16 cellular contexts compared by ENCODE assay signal in the genomic region with DNA sequence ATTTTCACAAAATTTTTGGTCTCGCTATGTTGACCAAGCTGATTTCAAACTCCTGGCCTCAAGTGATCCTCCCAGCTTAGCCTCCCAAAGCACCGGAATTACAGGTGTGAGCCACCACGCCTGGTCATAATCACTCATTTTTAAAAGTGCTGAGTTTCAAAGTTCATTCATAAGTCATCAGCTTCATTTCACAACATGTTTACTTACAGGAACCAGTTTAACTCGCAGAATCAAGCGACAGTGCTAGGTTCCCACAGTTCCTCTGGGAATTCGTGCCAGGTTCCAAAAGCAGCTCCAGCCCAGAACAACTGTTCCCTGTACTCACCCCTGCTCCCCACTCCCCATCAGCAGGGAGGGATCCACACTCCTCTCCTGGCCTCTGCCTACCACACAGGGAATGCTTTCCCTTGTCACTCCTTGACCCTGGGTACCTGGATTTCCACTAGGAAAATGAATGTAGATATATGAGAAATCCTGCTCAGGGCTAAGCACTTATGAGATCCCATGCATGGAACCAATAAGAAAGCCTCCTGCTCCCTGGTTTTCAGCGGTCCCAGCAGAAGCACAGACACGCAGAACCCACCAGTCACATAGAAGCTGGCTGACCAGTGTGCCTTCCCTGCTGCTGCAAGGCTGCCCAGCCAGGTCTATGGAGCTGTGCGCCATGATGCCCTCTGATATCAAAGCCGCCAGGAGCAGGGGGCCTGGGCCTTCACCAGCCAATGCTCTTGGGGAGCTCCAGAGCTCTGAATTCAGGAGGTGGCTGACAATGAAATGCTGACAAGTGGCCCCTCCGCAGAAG.
DNase-seq lines count a peak whose midpoint lies in the region; ATAC-seq and TF ChIP-seq lines count a peak whose summit lies in the region.
"Had no signal": no experiment of that assay in that cellular context is flagged by ENCODE, and none has a peak within 500 bp of the region (broad histone marks: within the 10 kb centered on the region; RNA-seq: fewer than 3 reads in every experiment).

No MANE protein-coding gene starts in this region.

- CTCF ChIA-PET in PC-3 (lab: Charles Lee) = no interaction called here
- CTCF ChIA-PET in naive thymus-derived CD4-positive, alpha-beta T cell (lab: Charles Lee) = interaction anchor here (0.6 kb wide), 1 partner anchor 52 kb away, joined by 3 read pairs; no protein-coding TSS in a partner anchor

- H3K9me3 Mint-ChIP-seq in naive thymus-derived CD4-positive, alpha-beta T cell = no peaks in the 10 kb centered on the region
- H3K9me3 Mint-ChIP-seq in stimulated activated naive B cell treated with anti-CD40 and anti-IgM and Interleukin-4, amounts not matched to agents 10 μg/mL and 1 μg/mL and 100 μg/mL, for 72 hours = no peaks in the 10 kb centered on the region
- H3K9me3 Mint-ChIP-seq: activated naive CD8-positive, alpha-beta T cell treated with anti-CD3 and anti-CD28 coated beads, Interleukin-2, amount 10 ng/mL, durations not matched to agents 7 days and 5 days; CD8-positive, alpha-beta T cell; stimulated activated naive CD8-positive, alpha-beta T cell treated with anti-CD3 and anti-CD28 coated beads, Interleukin-15, Interleukin-2, amounts not matched to agents 100 ng/mL and 50 ng/mL, for 24 hours had no signal

- H3K9ac ChIP-seq in PC-3 (ENCODE audit: low read length) = peak overlapping the region; percentile 73
- H3K9ac ChIP-seq: SK-N-SH had no signal

- no TSS peak for BruUV-seq in PC-3 (replicated peaks; lab: Mats Ljungman, UMichigan)

- H3K27me3 Mint-ChIP-seq in naive thymus-derived CD4-positive, alpha-beta T cell = peaks cover 0 to 21% (median 4%) of the 10 kb centered on the region in 5 donors
- peaks cover 12 to 17% of the 10 kb centered on the region in 2 donors for H3K27me3 Mint-ChIP-seq in stimulated activated naive B cell treated with anti-CD40 and anti-IgM and Interleukin-4, amounts not matched to agents 10 μg/mL and 1 μg/mL and 100 μg/mL, for 72 hours
- H3K27me3 Mint-ChIP-seq: stimulated activated naive CD8-positive, alpha-beta T cell treated with anti-CD3 and anti-CD28 coated beads, Interleukin-15, Interleukin-2, amounts not matched to agents 100 ng/mL and 50 ng/mL, for 24 hours had no signal

- H3K27me3 ChIP-seq in PC-3 (ENCODE audit: low read length) = no peaks in the 10 kb centered on the region
- no peaks in the 10 kb centered on the region for H3K27me3 ChIP-seq in right lobe of liver
- H3K27me3 ChIP-seq in suprapubic skin = no peaks in the 10 kb centered on the region
- H3K27me3 ChIP-seq in naive thymus-derived CD4-positive, alpha-beta T cell (ENCODE audit: control insufficient read depth in 2 of 2, insufficient read depth in 2 of 2, low read length in 2 of 2) = no peaks in the 10 kb centered on the region
- H3K27me3 ChIP-seq in right cardiac atrium (ENCODE audit: control insufficient read depth, insufficient read depth) = no peaks in the 10 kb centered on the region

- H3K27ac Mint-ChIP-seq in naive thymus-derived CD4-positive, alpha-beta T cell = no peak overlapping the region
- H3K27ac Mint-ChIP-seq in stimulated activated naive B cell treated with anti-CD40 and anti-IgM and Interleukin-4, amounts not matched to agents 10 μg/mL and 1 μg/mL and 100 μg/mL, for 72 hours = no peak overlapping the region
- H3K27ac Mint-ChIP-seq: activated naive CD8-positive, alpha-beta T cell treated with anti-CD3 and anti-CD28 coated beads, Interleukin-2, amount 10 ng/mL, durations not matched to agents 7 days and 5 days; CD8-positive, alpha-beta T cell; stimulated activated naive CD8-positive, alpha-beta T cell treated with anti-CD3 and anti-CD28 coated beads, Interleukin-15, Interleukin-2, amounts not matched to agents 100 ng/mL and 50 ng/mL, for 24 hours had no signal

- TF ChIP-seq CTCF in PC-3 (conservative IDR thresholded peaks at IDR 0.05; ENCODE audit: low read depth, low read length) = no peak
- no peak for TF ChIP-seq CTCF in coronary artery (IDR thresholded peaks at IDR 0.05)
- no peak for TF ChIP-seq CTCF in right lobe of liver (IDR thresholded peaks at IDR 0.05)
- no peak for TF ChIP-seq CTCF in suprapubic skin (IDR thresholded peaks at IDR 0.05)

- H3K4me1 Mint-ChIP-seq in naive thymus-derived CD4-positive, alpha-beta T cell = peaks cover 0 to 1% (median 0%) of the 10 kb centered on the region in 7 donors
- no peaks in the 10 kb centered on the region for H3K4me1 Mint-ChIP-seq in stimulated activated naive B cell treated with anti-CD40 and anti-IgM and Interleukin-4, amounts not matched to agents 10 μg/mL and 1 μg/mL and 100 μg/mL, for 72 hours
- H3K4me1 Mint-ChIP-seq: activated naive CD8-positive, alpha-beta T cell treated with anti-CD3 and anti-CD28 coated beads, Interleukin-2, amount 10 ng/mL, durations not matched to agents 7 days and 5 days had no signal

- no peaks in the 10 kb centered on the region for H3K79me2 ChIP-seq in PC-3 (ENCODE audit: low read length)

- no peaks in the 10 kb centered on the region for H4K20me1 ChIP-seq in PC-3 (ENCODE audit: low read length)

- no peak for TF ChIP-seq EP300 in suprapubic skin (IDR thresholded peaks at IDR 0.05)

- DNase-seq in PC-3 (peak; percentile 85), coronary artery (ENCODE audit: low spot score) (no peak), right lobe of liver (peak; percentile 57 to 86 (median 75)), suprapubic skin (ENCODE audit: low spot score in 2 of 2) (peak in 1 of 2 donors; percentile 73), right cardiac atrium (no peak)
- no peak for DNase-seq in naive thymus-derived CD4-positive, alpha-beta T cell
- no peak for DNase-seq in stimulated activated naive B cell treated with anti-CD40 and anti-IgM and Interleukin-4, amounts not matched to agents 10 μg/mL and 1 μg/mL and 100 μg/mL, for 72 hours
- DNase-seq: activated CD8-positive, alpha-beta memory T cell treated with anti-CD3 and anti-CD28 coated beads, Interleukin-2, amount 50 U/mL, for 48 hours; activated naive CD8-positive, alpha-beta T cell treated with anti-CD3 and anti-CD28 coated beads, Interleukin-2, amount 10 ng/mL, durations not matched to agents 7 days and 5 days; CD8-positive, alpha-beta T cell; NCI-H1694 treated with DMSO at 0.1 percent for 48 hours; nucleus accumbens; SK-N-SH; stimulated activated CD4-positive, alpha-beta T cell treated with anti-CD3 and anti-CD28 coated beads, Interleukin-4, amount 100 ng/mL, for 4 hours had no signal

- no peak overlapping the region for H2AFZ ChIP-seq in PC-3 (ENCODE audit: low read length)

- H3K4me3 Mint-ChIP-seq in naive thymus-derived CD4-positive, alpha-beta T cell = no peak overlapping the region
- no peak overlapping the region for H3K4me3 Mint-ChIP-seq in stimulated activated naive B cell treated with anti-CD40 and anti-IgM and Interleukin-4, amounts not matched to agents 10 μg/mL and 1 μg/mL and 100 μg/mL, for 72 hours
- H3K4me3 Mint-ChIP-seq: activated naive CD8-positive, alpha-beta T cell treated with anti-CD3 and anti-CD28 coated beads, Interleukin-2, amount 10 ng/mL, durations not matched to agents 7 days and 5 days; CD8-positive, alpha-beta T cell; stimulated activated naive CD8-positive, alpha-beta T cell treated with anti-CD3 and anti-CD28 coated beads, Interleukin-15, Interleukin-2, amounts not matched to agents 100 ng/mL and 50 ng/mL, for 24 hours had no signal

- no peak overlapping the region for H3K4me3 ChIP-seq in PC-3 (ENCODE audit: low read length)
- no peak overlapping the region for H3K4me3 ChIP-seq in coronary artery
- no peak overlapping the region for H3K4me3 ChIP-seq in right lobe of liver
- no peak overlapping the region for H3K4me3 ChIP-seq in suprapubic skin
- H3K4me3 ChIP-seq in naive thymus-derived CD4-positive, alpha-beta T cell (ENCODE audit: low read length) = no peak overlapping the region
- H3K4me3 ChIP-seq in right cardiac atrium (ENCODE audit: low read length) = no peak overlapping the region

- H3F3A ChIP-seq in PC-3 (ENCODE audit: low read length, unreplicated experiment) = no peaks in the 10 kb centered on the region

- H3K4me2 ChIP-seq in PC-3 (ENCODE audit: low read length) = peak overlapping the region; percentile 36
- H3K4me2 ChIP-seq: SK-N-SH had no signal

- intact Hi-C loops in PC-3 (cut with micrococcal nuclease) = no loop called here
- intact Hi-C loops in right lobe of liver (cut with DNase I) = no loop called here
- intact Hi-C loops in naive thymus-derived CD4-positive, alpha-beta T cell (cut with micrococcal nuclease) = no loop called here
- intact Hi-C loops in right cardiac atrium (cut with DNase I) = no loop called here

- H3K4me1 ChIP-seq in PC-3 (ENCODE audit: insufficient read depth, low read length) = peaks cover 45% of the 10 kb centered on the region
- peaks cover 0 to 59% (median 21%) of the 10 kb centered on the region in 4 donors for H3K4me1 ChIP-seq in right lobe of liver
- peaks cover 59% of the 10 kb centered on the region for H3K4me1 ChIP-seq in suprapubic skin
- H3K4me1 ChIP-seq in naive thymus-derived CD4-positive, alpha-beta T cell (ENCODE audit: control insufficient read depth in 2 of 2, insufficient read depth in 2 of 2, low read length in 2 of 2) = no peaks in the 10 kb centered on the region
- H3K4me1 ChIP-seq in right cardiac atrium (ENCODE audit: control insufficient read depth, insufficient read depth, low read length) = peaks cover 16% of the 10 kb centered on the region

- H3K36me3 ChIP-seq in PC-3 (ENCODE audit: low read depth, low read length) = no peaks in the 10 kb centered on the region
- H3K36me3 ChIP-seq in right lobe of liver = peaks cover 0 to 8% (median 2%) of the 10 kb centered on the region in 4 donors
- H3K36me3 ChIP-seq in suprapubic skin = peaks cover 19% of the 10 kb centered on the region
- no peaks in the 10 kb centered on the region for H3K36me3 ChIP-seq in naive thymus-derived CD4-positive, alpha-beta T cell (ENCODE audit: control insufficient read depth in 2 of 3, insufficient read depth in 3 of 3, low read length in 3 of 3)

- TF ChIP-seq POLR2A in right lobe of liver (IDR thresholded peaks at IDR 0.05) = peak; percentile 49
- no peak for TF ChIP-seq POLR2A in suprapubic skin (IDR thresholded peaks at IDR 0.05)

- H3K36me3 Mint-ChIP-seq in naive thymus-derived CD4-positive, alpha-beta T cell = no peaks in the 10 kb centered on the region
- H3K36me3 Mint-ChIP-seq in stimulated activated naive B cell treated with anti-CD40 and anti-IgM and Interleukin-4, amounts not matched to agents 10 μg/mL and 1 μg/mL and 100 μg/mL, for 72 hours = no peaks in the 10 kb centered on the region
- H3K36me3 Mint-ChIP-seq: activated naive CD8-positive, alpha-beta T cell treated with anti-CD3 and anti-CD28 coated beads, Interleukin-2, amount 10 ng/mL, durations not matched to agents 7 days and 5 days; CD8-positive, alpha-beta T cell had no signal

- H3K9me3 ChIP-seq in PC-3 (ENCODE audit: low read length) (no peaks in the 10 kb centered on the region), right lobe of liver (no peaks in the 10 kb centered on the region), suprapubic skin (no peaks in the 10 kb centered on the region), right cardiac atrium (ENCODE audit: control insufficient read depth, low read length) (no peaks in the 10 kb centered on the region)
- no peaks in the 10 kb centered on the region for H3K9me3 ChIP-seq in naive thymus-derived CD4-positive, alpha-beta T cell (ENCODE audit: control insufficient read depth in 2 of 3, low read length in 3 of 3)
- H3K9me3 ChIP-seq: SK-N-SH had no signal

- peak overlapping the region; percentile 86 for H3K27ac ChIP-seq in PC-3 (ENCODE audit: low read length)
- H3K27ac ChIP-seq in coronary artery = peak overlapping the region; percentile 66 to 83
- H3K27ac ChIP-seq in right lobe of liver = peak overlapping the region; percentile 77 to 84 (median 79)
- H3K27ac ChIP-seq in suprapubic skin = peak overlapping the region; percentile 80
- H3K27ac ChIP-seq in naive thymus-derived CD4-positive, alpha-beta T cell (ENCODE audit: low read depth, low read length) = no peak overlapping the region
- no peak overlapping the region for H3K27ac ChIP-seq in right cardiac atrium (ENCODE audit: low read length)

- POLR2A ChIA-PET in PC-3 (lab: Charles Lee; ENCODE audit: unreplicated experiment) = no interaction called here
- POLR2A ChIA-PET in naive thymus-derived CD4-positive, alpha-beta T cell (lab: Charles Lee) = no interaction called here

- WGBS in right lobe of liver (ENCODE audit: insufficient coverage, low coverage, low lambda C conversion rate, missing lambda C conversion rate) = 38% methylated on average over 6 of the region's 11 CpGs
- WGBS in suprapubic skin = 64% methylated on average over 8 of the region's 11 CpGs
- 90% methylated on average over 11 of the region's 11 CpGs for WGBS in right cardiac atrium

- H3K9me2 ChIP-seq in PC-3 (replicated peaks; ENCODE audit: low read length) = no peaks in the 10 kb centered on the region
- H3K9me2 ChIP-seq: SK-N-SH had no signal

- ATAC-seq in PC-3 = no peak; the same call in 1 of the 2 replicates
- ATAC-seq in right lobe of liver = peak; percentile 66 to 83 (median 76)
- no peak for ATAC-seq in GM21447 (IDR thresholded peaks at IDR 0.05; ENCODE audit: unreplicated experiment)
- no peak for ATAC-seq in naive thymus-derived CD4-positive, alpha-beta T cell
- ATAC-seq in right cardiac atrium = no peak
- ATAC-seq in stimulated activated naive B cell treated with anti-CD40 and anti-IgM and Interleukin-4, amounts not matched to agents 10 μg/mL and 1 μg/mL and 100 μg/mL, for 72 hours (replicated peaks) = no peak
- ATAC-seq: CD8-positive, alpha-beta T cell had no signal

Comparison
In these comparisons a context has a peak if more than half of its experiments do, and no peak if none do; other contexts are left out.
1. ATAC-seq: peak in right lobe of liver (4 of 4); none in PC-3 (single experiment), GM21447 (single experiment), naive thymus-derived CD4-positive, alpha-beta T cell (single experiment), right cardiac atrium (0 of 2) and stimulated activated naive B cell treated with anti-CD40 and anti-IgM and Interleukin-4, amounts not matched to agents 10 μg/mL and 1 μg/mL and 100 μg/mL, for 72 hours (0 of 2).
2. DNase-seq: peak in PC-3 (single experiment) and right lobe of liver (3 of 3); none in coronary artery (single experiment), naive thymus-derived CD4-positive, alpha-beta T cell (0 of 9), right cardiac atrium (0 of 3) and stimulated activated naive B cell treated with anti-CD40 and anti-IgM and Interleukin-4, amounts not matched to agents 10 μg/mL and 1 μg/mL and 100 μg/mL, for 72 hours (single experiment).
3. H3K27ac ChIP-seq: peak in PC-3 (single experiment), coronary artery (2 of 2), right lobe of liver (3 of 3) and suprapubic skin (single experiment); none in naive thymus-derived CD4-positive, alpha-beta T cell (single experiment) and right cardiac atrium (single experiment).